In genomic region chr10:75244487-75245353, GRCh38 we compare ENCODE assay signal across 29 cellular contexts. TPM values are rescaled to one million over a fixed set of nuclear protein-coding genes. Genes with fewer than 3 reads are reported as not detected.
DNase-seq lines count a peak whose midpoint lies in the region; ATAC-seq, FAIRE-seq and TF ChIP-seq lines count a peak whose summit lies in the region.
"Had no signal": no experiment of that assay in that cellular context is flagged by ENCODE, and none has a peak within 500 bp of the region (broad histone marks: within the 10 kb centered on the region; RNA-seq: fewer than 3 reads in every experiment).

No MANE protein-coding gene starts in this region.

- intact Hi-C loops in left colon (cut with DNase I, micrococcal nuclease) = no loop called here
- intact Hi-C loops in prostate gland (cut with DNase I) = no loop called here

- no peak overlapping the region for H3K9ac ChIP-seq in mesenchymal stem cell (ENCODE audit: low read length)

- H3K36me3 ChIP-seq in HEK293 (ENCODE audit: control insufficient read depth in 2 of 2, insufficient read depth in 1 of 2, low read length in 2 of 2) (no peaks in the 10 kb centered on the region), bronchial epithelial cell (ENCODE audit: control insufficient read depth, insufficient read depth, low read length) (no peaks in the 10 kb centered on the region), prostate gland (no peaks in the 10 kb centered on the region), mesenchymal stem cell (ENCODE audit: control insufficient read depth in 1 of 2, insufficient read depth in 2 of 2, low read depth in 1 of 2, low read length in 2 of 2) (no peaks in the 10 kb centered on the region)
- H3K36me3 ChIP-seq: BE2C, heart left ventricle, ovary, SJCRH30, tibial nerve had no signal

- TF ChIP-seq CTCF in HEK293 (tag by site-specific recombination; IDR thresholded peaks at IDR 0.05) = no peak
- TF ChIP-seq CTCF in bronchial epithelial cell (IDR thresholded peaks at IDR 0.05; ENCODE audit: insufficient read depth, low read length, severe bottlenecking) = no peak
- TF ChIP-seq CTCF in prostate gland (IDR thresholded peaks at IDR 0.05) = no peak

- H3K14ac ChIP-seq in mesenchymal stem cell (ENCODE audit: low read length in 2 of 2) = no peak overlapping the region

- no peak for TF ChIP-seq POLR2A in prostate gland (IDR thresholded peaks at IDR 0.05)

- H3K4me1 ChIP-seq in HEK293 (ENCODE audit: control insufficient read depth, insufficient read depth, low read length) (no peaks in the 10 kb centered on the region), prostate gland (replicated peaks) (peaks cover 6% of the 10 kb centered on the region), mesenchymal stem cell (ENCODE audit: control insufficient read depth, insufficient read depth, low read depth, low read length) (no peaks in the 10 kb centered on the region)
- H3K4me1 ChIP-seq: BE2C, heart left ventricle, SJCRH30, tibial nerve had no signal

- no peak overlapping the region for H2AFZ ChIP-seq in mesenchymal stem cell (ENCODE audit: low read depth, low read length)

- H3K23ac ChIP-seq in mesenchymal stem cell (ENCODE audit: low read length in 2 of 2) = no peak overlapping the region

- no peaks in the 10 kb centered on the region for H3K9me3 ChIP-seq in HEK293 (ENCODE audit: control insufficient read depth, insufficient read depth, low read depth, low read length)
- H3K9me3 ChIP-seq in prostate gland = no peaks in the 10 kb centered on the region
- H3K9me3 ChIP-seq in mesenchymal stem cell (ENCODE audit: control insufficient read depth, low read length) = no peaks in the 10 kb centered on the region
- H3K9me3 ChIP-seq: BE2C, ovary, SJCRH30, tibial nerve had no signal

- H2BK12ac ChIP-seq in mesenchymal stem cell (ENCODE audit: low read length in 2 of 2) = no peak overlapping the region

- no peaks in the 10 kb centered on the region for H3K79me1 ChIP-seq in mesenchymal stem cell (replicated peaks; ENCODE audit: low read length, poor library complexity, severe bottlenecking)

- CTCF ChIA-PET in HEK293 (lab: Yijun Ruan, JAX) = interaction anchor here (1.2 kb wide), 1 partner anchor 9 kb away, joined by 3 read pairs; the partner anchor contains the start of gene COMTD1

- no peak overlapping the region for H3K4me2 ChIP-seq in mesenchymal stem cell (ENCODE audit: low read length, poor library complexity, severe bottlenecking)

- ATAC-seq in left colon = peak; percentile 28
- ATAC-seq in GM19463 (IDR thresholded peaks at IDR 0.05; ENCODE audit: unreplicated experiment) = no peak
- ATAC-seq: activated CD4-positive, alpha-beta T cell treated with anti-CD3 and anti-CD28 coated beads for 36 hours; activated CD8-positive, alpha-beta T cell treated with anti-CD3 and anti-CD28 coated beads, Interleukin-2, amount 10 ng/mL, durations not matched to agents 7 days and 5 days; activated naive CD4-positive, alpha-beta T cell treated with anti-CD3 and anti-CD28 coated beads, Interleukin-2, amount 50 U/mL, for 72 hours had no signal

- no peak overlapping the region for H3K4ac ChIP-seq in mesenchymal stem cell (ENCODE audit: low read depth in 1 of 2, low read length in 2 of 2)

- H2BK5ac ChIP-seq in mesenchymal stem cell (ENCODE audit: low read depth, low read length, poor library complexity, severe bottlenecking) = no peak overlapping the region

- DNase-seq in bronchial epithelial cell (ENCODE audit: low read depth) (no peak), left colon (peak in 1 of 2 donors; percentile 27), prostate gland (ENCODE audit: low spot score) (peak; percentile 60), mesenchymal stem cell (no peak), DMS 273 (lab: John Stamatoyannopoulos, UW; ENCODE audit: unreplicated experiment) (no peak), HuH-7.5 (ENCODE audit: low spot score) (no peak)
- DNase-seq: activated CD4-positive, alpha-beta T cell treated with anti-CD3 and anti-CD28 coated beads for 36 hours; activated CD8-positive, alpha-beta T cell treated with anti-CD3 and anti-CD28 coated beads, Interleukin-2, amount 10 ng/mL, durations not matched to agents 7 days and 5 days; amygdala; BE2C; DMS79; effector CD8-positive, alpha-beta T cell; erythroblast; foreskin fibroblast; heart left ventricle; NCI-H1105; NCI-H187 treated with DMSO at 0.1 percent for 48 hours; NCI-H2171; nephron progenitor cell; ovary; SJCRH30; stimulated activated CD4-positive, alpha-beta T cell treated with anti-CD3 and anti-CD28 coated beads, Interleukin-12 subunit alpha, Interleukin-12 subunit beta, amount 100 ng/mL, for 4 hours; stimulated activated CD4-positive, alpha-beta T cell treated with anti-CD3 and anti-CD28 coated beads, Interleukin-4, amount 100 ng/mL, for 1 hour; SW 1271 had no signal

- no peak overlapping the region for H2BK120ac ChIP-seq in mesenchymal stem cell (ENCODE audit: low read depth, low read length)

- H3K4me3 ChIP-seq in HEK293 (ENCODE audit: low read depth, low read length) (no peak overlapping the region), bronchial epithelial cell (ENCODE audit: low read depth, low read length) (no peak overlapping the region), prostate gland (no peak overlapping the region), mesenchymal stem cell (ENCODE audit: insufficient read depth in 1 of 2, low read depth in 1 of 2, low read length in 2 of 2) (no peak overlapping the region)
- H3K4me3 ChIP-seq: heart left ventricle, ovary, SJCRH30, tibial nerve had no signal

- no peak overlapping the region for H4K8ac ChIP-seq in mesenchymal stem cell (ENCODE audit: low read length)

- H3K18ac ChIP-seq in mesenchymal stem cell (ENCODE audit: low read depth in 1 of 2, low read length in 2 of 2) = no peak overlapping the region

- no peak overlapping the region for H4K91ac ChIP-seq in mesenchymal stem cell (ENCODE audit: low read length)

- peak; percentile 50 for FAIRE-seq in bronchial epithelial cell (lab: Jason Lieb, UNC)
- FAIRE-seq: G401.6 had no signal

- POLR2A ChIA-PET in HEK293 (lab: Yijun Ruan, JAX) = no interaction called here

- 73% methylated on average over 8 of the region's 8 CpGs for WGBS in prostate gland
- WGBS in mesenchymal stem cell = 90% methylated on average over 8 of the region's 8 CpGs

- H3K27me3 ChIP-seq in bronchial epithelial cell (ENCODE audit: control insufficient read depth, insufficient read depth, low read length) = no peaks in the 10 kb centered on the region
- no peaks in the 10 kb centered on the region for H3K27me3 ChIP-seq in prostate gland (replicated peaks; ENCODE audit: insufficient read depth)
- peaks cover 0 to 40% of the 10 kb centered on the region in 2 experiments for H3K27me3 ChIP-seq in mesenchymal stem cell (ENCODE audit: control insufficient read depth in 1 of 2, insufficient read depth in 1 of 2, low read length in 2 of 2)
- H3K27me3 ChIP-seq: BE2C, heart left ventricle, ovary, SJCRH30, tibial nerve had no signal

- H3K27ac ChIP-seq in HEK293 (ENCODE audit: extremely low read depth, low read depth, low read length) (no peak overlapping the region), prostate gland (peak overlapping the region; percentile 69 to 77), mesenchymal stem cell (ENCODE audit: low read length, poor library complexity, severe bottlenecking) (no peak overlapping the region)
- H3K27ac ChIP-seq: heart left ventricle, ovary, SJCRH30, tibial nerve had no signal

- H2BK15ac ChIP-seq in mesenchymal stem cell (ENCODE audit: low read depth, poor library complexity, severe bottlenecking) = no peak overlapping the region

- no peak overlapping the region for H2AK5ac ChIP-seq in mesenchymal stem cell (ENCODE audit: low read length, severe bottlenecking)

TF ChIP-seq in HEK293, 187 proteins besides CTCF, POLR2A, EP300 and RAD21:
- TF ChIP-seq ZNF777 (tag by site-specific recombination; IDR thresholded peaks at IDR 0.05; ENCODE audit: borderline replicate concordance) (no peak), SETDB1 (IDR thresholded peaks at IDR 0.05; ENCODE audit: insufficient read length, low read length) (peak; percentile 2), ZNF184 (tag by site-specific recombination; IDR thresholded peaks at IDR 0.05) (no peak), ZNF76 (tag by site-specific recombination; IDR thresholded peaks at IDR 0.05; ENCODE audit: borderline replicate concordance, low read depth) (no peak), ZNF560 (tag by site-specific recombination; IDR thresholded peaks at IDR 0.05; ENCODE audit: borderline replicate concordance) (no peak), ZNF48 (tag by site-specific recombination; IDR thresholded peaks at IDR 0.05) (no peak), ZNF174 (tag by site-specific recombination; IDR thresholded peaks at IDR 0.05) (no peak)

RNA-seq across cellular contexts. Expression of gene COMTD1, which starts 9.0 kb away (rescaled TPM):
- total RNA-seq in bronchial epithelial cell (11.8 and 21.6 TPM in 2 replicates), left colon (10 to 100 TPM; 81.7 to 82.4 TPM), prostate gland (10 to 100 TPM; 26.8 to 49.3 TPM)
- polyA plus RNA-seq in mesenchymal stem cell (2013, experiment 1 of 2) = 11.1 TPM
- polyA plus RNA-seq in mesenchymal stem cell (2013, experiment 2 of 2) = 8.8 TPM

RNA-seq across cellular contexts. Expression of gene VDAC2, which starts 34.1 kb away (rescaled TPM):
- 144 and 270 TPM in 2 replicates for total RNA-seq in bronchial epithelial cell
- 100 to 1,000 TPM; 288 to 359 TPM for total RNA-seq in left colon
- total RNA-seq in prostate gland = 100 to 1,000 TPM; 112 to 121 TPM
- polyA plus RNA-seq in mesenchymal stem cell (2013, experiment 1 of 2) = 152 TPM
- polyA plus RNA-seq in mesenchymal stem cell (2013, experiment 2 of 2) = 153 TPM

Comparison
In these comparisons a context has a peak if more than half of its experiments do, and no peak if none do; other contexts are left out.
1. H3K27ac ChIP-seq: peak in prostate gland (2 of 2); none in HEK293 (single experiment) and mesenchymal stem cell (single experiment).